In the genomic region with DNA sequence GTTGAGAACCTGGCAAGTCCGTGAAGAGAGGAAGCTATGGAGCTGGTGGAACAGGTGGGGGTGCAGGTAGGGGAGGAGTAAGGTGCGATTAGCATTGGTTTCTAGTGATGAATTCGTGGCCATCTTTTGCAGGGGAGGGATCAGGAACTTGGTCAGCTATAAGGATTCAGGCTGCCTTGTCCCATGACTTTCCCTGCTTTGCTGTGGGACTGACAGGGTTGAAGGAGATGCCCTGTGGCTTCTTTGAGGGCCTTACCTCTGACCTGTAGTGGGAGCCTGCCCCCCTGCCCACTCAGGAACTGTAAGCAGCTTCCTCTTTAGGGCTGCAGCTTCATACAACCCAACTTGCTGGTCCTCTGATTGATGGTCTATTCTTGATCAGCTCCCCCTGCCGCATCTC, we compare ENCODE assay signal across 9 cellular contexts.
"Had no signal": no experiment of that assay in that cellular context is flagged by ENCODE, and none has a peak within 500 bp of the region (broad histone marks: within the 10 kb centered on the region; RNA-seq: fewer than 3 reads in every experiment).

No MANE protein-coding gene starts in this region.

- H3K9me3 ChIP-seq: HAP-1 had no signal

- DNase-seq: GM23248, GOT3, H7, KG1 had no signal

- H3K27ac ChIP-seq: GM23248, HL-60 had no signal

- H3K36me3 ChIP-seq: HAP-1 had no signal

- H3K4me1 ChIP-seq: HAP-1 had no signal

- H3K4me3 ChIP-seq: GM23248, HAP-1, K562 had no signal

- ATAC-seq: HCT116, HepG2, K562 had no signal
